8 cellular contexts compared by ENCODE assay signal in the genomic region with DNA sequence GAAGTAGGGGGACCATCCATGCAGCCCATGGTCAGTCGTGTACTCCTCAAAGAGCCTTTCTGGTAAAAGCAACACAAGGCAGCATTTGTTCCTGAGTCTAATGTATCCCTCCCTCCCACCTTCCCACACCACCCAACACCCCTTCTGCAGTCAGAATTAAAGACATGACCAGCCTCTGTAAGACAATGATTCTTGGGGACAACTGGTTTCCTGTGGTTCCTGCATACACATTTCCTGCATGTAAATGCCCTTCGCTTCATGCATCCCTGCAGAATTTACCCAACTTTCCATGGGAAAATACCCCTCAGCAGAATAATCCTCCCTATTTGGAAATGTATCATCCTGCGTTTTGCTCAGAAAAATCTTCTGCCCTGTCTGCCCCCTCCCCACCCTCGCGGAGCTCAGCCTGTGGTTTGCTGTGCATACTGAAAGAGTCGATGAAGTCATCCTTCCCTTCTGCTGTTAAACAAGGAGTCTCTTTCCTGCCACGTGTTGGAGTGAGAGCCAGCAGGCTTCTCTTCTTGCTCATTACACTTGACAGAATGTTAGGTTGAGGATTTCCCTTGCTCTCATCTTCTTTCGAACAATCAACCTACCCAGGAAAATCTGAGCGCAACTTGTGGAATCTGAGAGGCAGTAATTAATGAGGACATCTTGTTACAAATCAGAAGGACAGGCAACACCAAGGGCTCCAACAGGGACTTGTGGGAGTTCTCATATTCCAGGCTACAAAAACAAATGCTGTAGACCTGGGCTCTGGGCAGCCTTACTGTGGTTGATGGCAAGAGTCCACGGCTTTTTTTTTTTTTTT. TPM values are rescaled to one million over a fixed set of nuclear protein-coding genes. Genes with fewer than 3 reads are reported as not detected.
DNase-seq lines count a peak whose midpoint lies in the region; ATAC-seq and TF ChIP-seq lines count a peak whose summit lies in the region.

No MANE protein-coding gene starts in this region.

- TF ChIP-seq POLR2A in vagina (IDR thresholded peaks at IDR 0.05): no peak

- DNase-seq in NCI-H1417 (lab: John Stamatoyannopoulos, UW) (peak; percentile 25 to 39 (median 33)), NCI-H1417 treated with DMSO at 0.1 percent for 48 hours (lab: John Stamatoyannopoulos, UW) (no peak), NOMO-1 treated with DMSO at 0.1 percent for 48 hours (lab: John Stamatoyannopoulos, UW; ENCODE audit: unreplicated experiment) (peak; percentile 66), cerebellar cortex (ENCODE audit: low spot score) (peak; percentile 20), mucosa of descending colon (peak in 1 of 3 donors; percentile 17), vagina (ENCODE audit: extremely low spot score in 2 of 2) (no peak), OCI-M2 (lab: John Stamatoyannopoulos, UW; ENCODE audit: unreplicated experiment) (no peak)

- H3K27ac ChIP-seq in vagina: peak overlapping the region; percentile 67

- H3K4me1 ChIP-seq in mucosa of descending colon (ENCODE audit: low read depth) (no peaks in the 10 kb centered on the region), vagina (peaks cover 16% of the 10 kb centered on the region)

- intact Hi-C loops in mucosa of descending colon (cut with DNase I, micrococcal nuclease): no loop called here
- intact Hi-C loops in vagina (cut with DNase I): no loop called here

- no peaks in the 10 kb centered on the region for H3K27me3 ChIP-seq in vagina

- no peak for TF ChIP-seq CTCF in mucosa of descending colon (IDR thresholded peaks at IDR 0.05)
- no peak for TF ChIP-seq CTCF in vagina (IDR thresholded peaks at IDR 0.05)

- H3K36me3 ChIP-seq in mucosa of descending colon (ENCODE audit: low read depth) (no peaks in the 10 kb centered on the region), vagina (no peaks in the 10 kb centered on the region)

- H3K4me3 ChIP-seq in mucosa of descending colon (no peak overlapping the region), vagina (no peak overlapping the region)

- H3K9me3 ChIP-seq in mucosa of descending colon (no peaks in the 10 kb centered on the region), vagina (no peaks in the 10 kb centered on the region)

- ATAC-seq in HG02678 (IDR thresholded peaks at IDR 0.05; ENCODE audit: unreplicated experiment) (peak; percentile 82), mucosa of descending colon (peak; percentile 51)

RNA-seq across cellular contexts. Expression of gene TNN, which starts 4.7 kb away (rescaled TPM):
- total RNA-seq in mucosa of descending colon (under 1 TPM in 1 of 3 donors, not detected in 2; 0.06 TPM), vagina (not detected)

RNA-seq across cellular contexts. Expression of gene MRPS14, which starts 49.1 kb away (rescaled TPM):
- total RNA-seq in mucosa of descending colon: 10 to 100 TPM; 24.0 to 29.5 (median 26.2) TPM
- 14.7 TPM for total RNA-seq in vagina

Comparison
In these comparisons a context has a peak if more than half of its experiments do, and no peak if none do; other contexts are left out.
1. DNase-seq: peak in NCI-H1417 (3 of 3), NOMO-1 treated with DMSO at 0.1 percent for 48 hours (single experiment) and cerebellar cortex (single experiment); none in NCI-H1417 treated with DMSO at 0.1 percent for 48 hours (single experiment), vagina (0 of 2) and OCI-M2 (single experiment).